1 cellular context compared by ENCODE assay signal in genomic region chr6:43803055-43803782, GRCh38.
TF ChIP-seq lines count a peak whose summit lies in the region.

No MANE protein-coding gene starts in this region.

TF ChIP-seq in HepG2, 621 proteins besides CTCF, POLR2A, EP300 and RAD21 (continued from another document):
- TF ChIP-seq ZNF350 (CRISPR knock-in tag; IDR thresholded peaks at IDR 0.05; ENCODE audit: borderline replicate concordance, low read depth) (no peak), ZBTB20 (CRISPR knock-in tag; IDR thresholded peaks at IDR 0.05; ENCODE audit: borderline replicate concordance, low read depth) (no peak), ZNF816 (CRISPR knock-in tag; IDR thresholded peaks at IDR 0.05; ENCODE audit: borderline replicate concordance) (no peak), ZNF678 (CRISPR knock-in tag; IDR thresholded peaks at IDR 0.05) (no peak), TFDP1 (CRISPR knock-in tag; IDR thresholded peaks at IDR 0.05; ENCODE audit: borderline replicate concordance) (no peak), KIAA2018 (CRISPR knock-in tag; IDR thresholded peaks at IDR 0.05; ENCODE audit: borderline replicate concordance) (no peak), ZKSCAN1 (IDR thresholded peaks at IDR 0.05; ENCODE audit: low read length) (peak; percentile 93), ZNF563 (CRISPR knock-in tag; IDR thresholded peaks at IDR 0.05) (no peak), ZNF333 (CRISPR knock-in tag; IDR thresholded peaks at IDR 0.05; ENCODE audit: borderline replicate concordance) (no peak), SNAI1 (CRISPR knock-in tag; IDR thresholded peaks at IDR 0.05; ENCODE audit: borderline replicate concordance) (no peak), ZNF616 (CRISPR knock-in tag; IDR thresholded peaks at IDR 0.05; ENCODE audit: low read depth) (no peak), ISL2 (CRISPR knock-in tag; IDR thresholded peaks at IDR 0.05) (0 out of 2 replicates have a peak, but pooled peaks have one; percentile 23), PHF5A (CRISPR knock-in tag; IDR thresholded peaks at IDR 0.05; ENCODE audit: low read depth, unreplicated experiment) (no peak), ZNF414 (CRISPR knock-in tag; IDR thresholded peaks at IDR 0.05) (no peak), PAWR (CRISPR knock-in tag; IDR thresholded peaks at IDR 0.05; ENCODE audit: borderline replicate concordance) (no peak), DBP (CRISPR knock-in tag; IDR thresholded peaks at IDR 0.05; ENCODE audit: not compliant biosample characterization) (no peak), KDM6A (CRISPR knock-in tag; IDR thresholded peaks at IDR 0.05; ENCODE audit: low read depth) (no peak), TCF7L2 (IDR thresholded peaks at IDR 0.05; ENCODE audit: low read depth, low read length) (no peak), ZNF121 (CRISPR knock-in tag; IDR thresholded peaks at IDR 0.05) (no peak)
